1 cellular context compared by ENCODE assay signal in genomic region chr6:108591040-108591816, GRCh38.
TF ChIP-seq lines count a peak whose summit lies in the region.

No MANE protein-coding gene starts in this region.

TF ChIP-seq in endothelial cell of umbilical vein, 7 proteins besides CTCF, POLR2A, EP300 and RAD21:
- no peak for TF ChIP-seq FOS (IDR thresholded peaks at IDR 0.05; ENCODE audit: borderline replicate concordance, insufficient read depth, low read length)
- no peak for TF ChIP-seq GATA2 (IDR thresholded peaks at IDR 0.05; ENCODE audit: insufficient read depth, insufficient read length, low read depth, low read length)
- TF ChIP-seq POLR2AphosphoS5 (IDR thresholded peaks at IDR 0.05; ENCODE audit: insufficient read depth, low read depth, low read length) = no peak
